ENCODE assay signal across 2 cellular contexts in the genomic region with DNA sequence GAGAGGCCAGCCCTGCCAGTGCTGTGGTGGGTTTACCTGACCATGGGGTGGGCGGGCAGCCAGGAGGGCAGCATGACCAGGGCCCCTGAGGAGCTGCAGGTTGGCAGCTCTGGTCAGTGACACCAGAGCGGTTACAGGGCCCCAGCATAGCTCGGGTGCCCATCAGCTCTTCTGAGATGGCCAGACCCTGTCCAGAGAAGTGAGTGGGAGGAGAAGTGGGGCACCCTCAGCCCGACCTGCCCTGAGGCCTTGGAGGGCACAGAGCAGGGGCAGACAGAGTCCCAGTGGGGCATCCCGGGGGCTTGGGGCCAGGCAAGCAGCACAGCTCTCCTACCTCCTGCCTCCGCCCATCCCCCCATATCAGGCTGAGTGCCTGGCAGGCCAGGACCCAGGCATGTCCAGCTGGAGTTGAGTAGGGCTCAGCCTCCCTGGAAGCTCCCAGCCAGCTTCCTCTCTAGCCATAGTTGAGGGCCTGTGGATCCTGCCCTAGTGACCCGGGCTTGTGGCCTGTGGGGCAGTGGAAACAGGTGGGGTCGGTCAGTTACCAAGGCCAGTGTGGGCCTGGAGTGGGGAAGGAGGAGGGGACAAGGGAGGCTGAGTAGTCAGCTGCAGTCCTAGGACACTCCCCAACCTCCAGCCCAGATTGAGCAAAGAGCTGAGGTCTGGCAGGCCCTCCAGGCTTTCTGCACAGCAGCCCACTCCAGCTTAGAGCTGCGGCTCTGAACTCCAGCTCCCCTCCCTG.
TF ChIP-seq lines count a peak whose summit lies in the region.

No MANE protein-coding gene starts in this region.

TF ChIP-seq in H1, 55 proteins besides CTCF, POLR2A, EP300 and RAD21 (continued from another document):
- no peak for TF ChIP-seq GTF2F1 (IDR thresholded peaks at IDR 0.05; ENCODE audit: borderline replicate concordance, low read depth, low read length)
- TF ChIP-seq YY1 (IDR thresholded peaks at IDR 0.05; ENCODE audit: low read depth, low read length): no peak
- TF ChIP-seq, protein P1, sequence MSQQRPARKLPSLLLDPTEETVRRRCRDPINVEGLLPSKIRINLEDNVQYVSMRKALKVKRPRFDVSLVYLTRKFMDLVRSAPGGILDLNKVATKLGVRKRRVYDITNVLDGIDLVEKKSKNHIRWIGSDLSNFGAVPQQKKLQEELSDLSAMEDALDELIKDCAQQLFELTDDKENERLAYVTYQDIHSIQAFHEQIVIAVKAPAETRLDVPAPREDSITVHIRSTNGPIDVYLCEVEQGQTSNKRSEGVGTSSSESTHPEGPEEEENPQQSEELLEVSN (IDR thresholded peaks at IDR 0.05): no peak
- TF ChIP-seq ASH2L (IDR thresholded peaks at IDR 0.05; ENCODE audit: low read length): no peak
- no peak for TF ChIP-seq POLR2AphosphoS5 (IDR thresholded peaks at IDR 0.05; ENCODE audit: low read depth, low read length)

TF ChIP-seq in SK-N-SH treated with all-trans-retinoic acid at 6 μM for 48 hours, 23 proteins besides CTCF, POLR2A, EP300 and RAD21 (continued from another document):
- TF ChIP-seq, protein P2, sequence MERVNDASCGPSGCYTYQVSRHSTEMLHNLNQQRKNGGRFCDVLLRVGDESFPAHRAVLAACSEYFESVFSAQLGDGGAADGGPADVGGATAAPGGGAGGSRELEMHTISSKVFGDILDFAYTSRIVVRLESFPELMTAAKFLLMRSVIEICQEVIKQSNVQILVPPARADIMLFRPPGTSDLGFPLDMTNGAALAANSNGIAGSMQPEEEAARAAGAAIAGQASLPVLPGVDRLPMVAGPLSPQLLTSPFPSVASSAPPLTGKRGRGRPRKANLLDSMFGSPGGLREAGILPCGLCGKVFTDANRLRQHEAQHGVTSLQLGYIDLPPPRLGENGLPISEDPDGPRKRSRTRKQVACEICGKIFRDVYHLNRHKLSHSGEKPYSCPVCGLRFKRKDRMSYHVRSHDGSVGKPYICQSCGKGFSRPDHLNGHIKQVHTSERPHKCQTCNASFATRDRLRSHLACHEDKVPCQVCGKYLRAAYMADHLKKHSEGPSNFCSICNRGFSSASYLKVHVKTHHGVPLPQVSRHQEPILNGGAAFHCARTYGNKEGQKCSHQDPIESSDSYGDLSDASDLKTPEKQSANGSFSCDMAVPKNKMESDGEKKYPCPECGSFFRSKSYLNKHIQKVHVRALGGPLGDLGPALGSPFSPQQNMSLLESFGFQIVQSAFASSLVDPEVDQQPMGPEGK (CRISPR knock-in tag; IDR thresholded peaks at IDR 0.05; ENCODE audit: borderline replicate concordance): no peak
- TF ChIP-seq, protein P3, sequence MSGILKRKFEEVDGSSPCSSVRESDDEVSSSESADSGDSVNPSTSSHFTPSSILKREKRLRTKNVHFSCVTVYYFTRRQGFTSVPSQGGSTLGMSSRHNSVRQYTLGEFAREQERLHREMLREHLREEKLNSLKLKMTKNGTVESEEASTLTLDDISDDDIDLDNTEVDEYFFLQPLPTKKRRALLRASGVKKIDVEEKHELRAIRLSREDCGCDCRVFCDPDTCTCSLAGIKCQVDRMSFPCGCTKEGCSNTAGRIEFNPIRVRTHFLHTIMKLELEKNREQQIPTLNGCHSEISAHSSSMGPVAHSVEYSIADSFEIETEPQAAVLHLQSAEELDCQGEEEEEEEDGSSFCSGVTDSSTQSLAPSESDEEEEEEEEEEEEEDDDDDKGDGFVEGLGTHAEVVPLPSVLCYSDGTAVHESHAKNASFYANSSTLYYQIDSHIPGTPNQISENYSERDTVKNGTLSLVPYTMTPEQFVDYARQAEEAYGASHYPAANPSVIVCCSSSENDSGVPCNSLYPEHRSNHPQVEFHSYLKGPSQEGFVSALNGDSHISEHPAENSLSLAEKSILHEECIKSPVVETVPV (CRISPR knock-in tag; IDR thresholded peaks at IDR 0.05): no peak
- TF ChIP-seq TCF4 (CRISPR knock-in tag; IDR thresholded peaks at IDR 0.05; ENCODE audit: borderline replicate concordance) (no peak), TOX (CRISPR knock-in tag; IDR thresholded peaks at IDR 0.05; ENCODE audit: borderline replicate concordance) (no peak), ZNF565 (CRISPR knock-in tag; conservative IDR thresholded peaks at IDR 0.05; ENCODE audit: low read depth) (no peak), CSDC2 (CRISPR knock-in tag; IDR thresholded peaks at IDR 0.05) (no peak), ZC3H10 (CRISPR knock-in tag; IDR thresholded peaks at IDR 0.05) (no peak), SNAI2 (CRISPR knock-in tag; IDR thresholded peaks at IDR 0.05) (no peak), ZFP30 (CRISPR knock-in tag; IDR thresholded peaks at IDR 0.05) (no peak), ZFP3 (CRISPR knock-in tag; IDR thresholded peaks at IDR 0.05) (no peak), ARNTL (CRISPR knock-in tag; IDR thresholded peaks at IDR 0.05; ENCODE audit: borderline replicate concordance, low read depth) (no peak), RARB (CRISPR knock-in tag; IDR thresholded peaks at IDR 0.05) (no peak), ISL1 (CRISPR knock-in tag; IDR thresholded peaks at IDR 0.05) (no peak), ZNF70 (CRISPR knock-in tag; IDR thresholded peaks at IDR 0.05) (no peak), GLIS3 (CRISPR knock-in tag; IDR thresholded peaks at IDR 0.05) (no peak), ZNF8 (CRISPR knock-in tag; IDR thresholded peaks at IDR 0.05) (no peak)
- TF ChIP-seq, protein P4, sequence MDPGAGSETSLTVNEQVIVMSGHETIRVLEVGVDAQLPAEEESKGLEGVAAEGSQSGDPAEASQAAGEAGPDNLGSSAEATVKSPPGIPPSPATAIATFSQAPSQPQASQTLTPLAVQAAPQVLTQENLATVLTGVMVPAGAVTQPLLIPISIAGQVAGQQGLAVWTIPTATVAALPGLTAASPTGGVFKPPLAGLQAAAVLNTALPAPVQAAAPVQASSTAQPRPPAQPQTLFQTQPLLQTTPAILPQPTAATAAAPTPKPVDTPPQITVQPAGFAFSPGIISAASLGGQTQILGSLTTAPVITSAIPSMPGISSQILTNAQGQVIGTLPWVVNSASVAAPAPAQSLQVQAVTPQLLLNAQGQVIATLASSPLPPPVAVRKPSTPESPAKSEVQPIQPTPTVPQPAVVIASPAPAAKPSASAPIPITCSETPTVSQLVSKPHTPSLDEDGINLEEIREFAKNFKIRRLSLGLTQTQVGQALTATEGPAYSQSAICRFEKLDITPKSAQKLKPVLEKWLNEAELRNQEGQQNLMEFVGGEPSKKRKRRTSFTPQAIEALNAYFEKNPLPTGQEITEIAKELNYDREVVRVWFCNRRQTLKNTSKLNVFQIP (CRISPR knock-in tag; IDR thresholded peaks at IDR 0.05; ENCODE audit: borderline replicate concordance, low read depth): no peak
- TF ChIP-seq, protein P5, sequence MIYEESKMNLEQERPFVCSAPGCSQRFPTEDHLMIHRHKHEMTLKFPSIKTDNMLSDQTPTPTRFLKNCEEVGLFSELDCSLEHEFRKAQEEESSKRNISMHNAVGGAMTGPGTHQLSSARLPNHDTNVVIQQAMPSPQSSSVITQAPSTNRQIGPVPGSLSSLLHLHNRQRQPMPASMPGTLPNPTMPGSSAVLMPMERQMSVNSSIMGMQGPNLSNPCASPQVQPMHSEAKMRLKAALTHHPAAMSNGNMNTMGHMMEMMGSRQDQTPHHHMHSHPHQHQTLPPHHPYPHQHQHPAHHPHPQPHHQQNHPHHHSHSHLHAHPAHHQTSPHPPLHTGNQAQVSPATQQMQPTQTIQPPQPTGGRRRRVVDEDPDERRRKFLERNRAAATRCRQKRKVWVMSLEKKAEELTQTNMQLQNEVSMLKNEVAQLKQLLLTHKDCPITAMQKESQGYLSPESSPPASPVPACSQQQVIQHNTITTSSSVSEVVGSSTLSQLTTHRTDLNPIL (CRISPR knock-in tag; IDR thresholded peaks at IDR 0.05; ENCODE audit: low read depth): no peak
